9 cellular contexts compared by ENCODE assay signal in the genomic region with DNA sequence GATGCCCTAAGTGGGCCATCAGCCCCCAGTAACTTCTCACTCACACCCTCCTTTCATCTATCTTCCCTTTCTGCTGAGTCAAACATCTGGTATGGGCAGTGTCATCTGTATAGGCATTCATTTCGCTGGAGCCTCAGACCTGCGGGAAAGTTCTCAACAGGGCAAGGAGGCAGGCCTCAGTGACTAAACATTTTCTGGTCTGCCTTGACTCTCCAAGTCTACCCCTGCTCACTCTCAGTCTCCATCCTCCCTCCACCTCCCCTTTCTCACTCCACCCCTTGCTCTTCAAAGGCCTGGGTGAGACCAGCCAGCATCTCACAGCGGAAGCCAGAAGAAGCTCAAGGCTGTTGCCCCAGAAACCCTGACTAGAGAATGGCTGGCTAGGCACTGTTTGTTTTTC.
A peak's percentile ranks its signal among the peaks of the same experiment; 100 is the strongest.
DNase-seq lines count a peak whose midpoint lies in the region; ATAC-seq, FAIRE-seq and TF ChIP-seq lines count a peak whose summit lies in the region.
"Had no signal": no experiment of that assay in that cellular context is flagged by ENCODE, and none has a peak within 500 bp of the region (broad histone marks: within the 10 kb centered on the region; RNA-seq: fewer than 3 reads in every experiment).

No MANE protein-coding gene starts in this region.

- in situ Hi-C loops in mammary epithelial cell (cut with MboI; ENCODE audit: low sequenced_read_pairs in 2 of 2), result loop anchor here in 1 of 2 donors (25.0 kb wide), 1 partner anchor 213 kb away; the partner anchor contains the start of gene DST

- H2AFZ ChIP-seq in mammary epithelial cell (ENCODE audit: low read depth, low read length), result no peak overlapping the region

- DNase-seq in AG04449 (ENCODE audit: low read depth, low spot score), result no peak
- DNase-seq in mammary epithelial cell, result peak; percentile 44
- DNase-seq in midbrain (lab: John Stamatoyannopoulos, UW), result peak; percentile 61
- DNase-seq in D721Med (ENCODE audit: insufficient read length, low spot score), result no peak
- no peak for DNase-seq in posterior vena cava (ENCODE audit: low spot score)
- DNase-seq in activated CD4-positive, alpha-beta T cell treated with anti-CD3 and anti-CD28 coated beads, Interleukin-2, amount 10 ng/mL, durations not matched to agents 7 days and 5 days, result no peak
- DNase-seq: OCI-M1 had no signal

- H3K9ac ChIP-seq in mammary epithelial cell (ENCODE audit: insufficient read depth, low read length), result no peak overlapping the region

- peak overlapping the region; percentile 74 for H3K4me3 ChIP-seq in AG04449 (ENCODE audit: low read depth, low read length)
- no peak overlapping the region for H3K4me3 ChIP-seq in mammary epithelial cell (replicated peaks in 1 of 3; ENCODE audit: insufficient read depth in 1 of 3, low read depth in 2 of 3, low read length in 3 of 3)

- H3K9me3 ChIP-seq in mammary epithelial cell (replicated peaks; ENCODE audit: insufficient read depth, low read length), result no peaks in the 10 kb centered on the region

- TF ChIP-seq CTCF in AG04449 (IDR thresholded peaks at IDR 0.05; ENCODE audit: insufficient read depth, low read length, missing control alignments), result no peak
- TF ChIP-seq CTCF in mammary epithelial cell (conservative IDR thresholded peaks at IDR 0.05 in 1 of 2, IDR thresholded peaks at IDR 0.05 in 1 of 2; ENCODE audit: extremely low read depth in 1 of 2, insufficient read depth in 1 of 2, low read depth in 1 of 2, low read length in 2 of 2), result no peak
- TF ChIP-seq CTCF in D721Med (IDR thresholded peaks at IDR 0.05; ENCODE audit: insufficient read depth, missing control alignments), result no peak

- ATAC-seq in HG03432 (IDR thresholded peaks at IDR 0.05; ENCODE audit: unreplicated experiment) (peak; percentile 22), HG03108 (IDR thresholded peaks at IDR 0.05; ENCODE audit: unreplicated experiment) (no peak)

- dilution Hi-C loops in mammary epithelial cell (cut with HindIII; ENCODE audit: low sequenced_read_pairs), result no loop called here

- no peaks in the 10 kb centered on the region for H3K36me3 ChIP-seq in mammary epithelial cell (ENCODE audit: insufficient read depth, low read length)

- H3K4me1 Mint-ChIP-seq in activated CD4-positive, alpha-beta T cell treated with anti-CD3 and anti-CD28 coated beads, Interleukin-2, amount 10 ng/mL, durations not matched to agents 7 days and 5 days, result peaks cover 28% of the 10 kb centered on the region

- no peak overlapping the region for H3K27ac ChIP-seq in mammary epithelial cell (ENCODE audit: insufficient read depth, low read depth, low read length)

- H3K4me3 Mint-ChIP-seq in activated CD4-positive, alpha-beta T cell treated with anti-CD3 and anti-CD28 coated beads, Interleukin-2, amount 10 ng/mL, durations not matched to agents 7 days and 5 days, result no peak overlapping the region

- H3K27me3 Mint-ChIP-seq in activated CD4-positive, alpha-beta T cell treated with anti-CD3 and anti-CD28 coated beads, Interleukin-2, amount 10 ng/mL, durations not matched to agents 7 days and 5 days, result peaks cover 35% of the 10 kb centered on the region

- peaks cover 25% of the 10 kb centered on the region for H3K4me1 ChIP-seq in mammary epithelial cell (ENCODE audit: insufficient read depth, low read length)

- H4K20me1 ChIP-seq in mammary epithelial cell (ENCODE audit: insufficient read depth, low read length), result no peaks in the 10 kb centered on the region

- no TSS peak for BruUV-seq in mammary epithelial cell (replicated peaks; lab: Mats Ljungman, UMichigan)

- intact Hi-C loops in mammary epithelial cell (cut with micrococcal nuclease), result loop anchor here (2.0 kb wide), 1 partner anchor 211 kb away; no protein-coding TSS in a partner anchor
- intact Hi-C loops in posterior vena cava (cut with DNase I), result loop anchor here (5.0 to 10.0 kb wide), 3 partner anchors 135 to 208 kb away; partner anchors contain the start of gene DST (in 1 of the 2)

- H3K27me3 ChIP-seq in mammary epithelial cell (ENCODE audit: insufficient read depth, low read length), result no peaks in the 10 kb centered on the region

- POLR2A ChIA-PET in AG04449 (lab: Yijun Ruan, JAX), result no interaction called here
- POLR2A ChIA-PET in activated CD4-positive, alpha-beta T cell treated with anti-CD3 and anti-CD28 coated beads, Interleukin-2, amount 10 ng/mL, durations not matched to agents 7 days and 5 days (lab: Charles Lee), result no interaction called here

- no peaks in the 10 kb centered on the region for H3K9me3 Mint-ChIP-seq in activated CD4-positive, alpha-beta T cell treated with anti-CD3 and anti-CD28 coated beads, Interleukin-2, amount 10 ng/mL, durations not matched to agents 7 days and 5 days

- H3K36me3 Mint-ChIP-seq in activated CD4-positive, alpha-beta T cell treated with anti-CD3 and anti-CD28 coated beads, Interleukin-2, amount 10 ng/mL, durations not matched to agents 7 days and 5 days (ENCODE audit: low read depth), result no peaks in the 10 kb centered on the region

- peaks cover 4% of the 10 kb centered on the region for H3K79me2 ChIP-seq in mammary epithelial cell (ENCODE audit: insufficient read depth, low read length)

- 100% methylated on average over 3 of the region's 3 CpGs for WGBS in mammary epithelial cell (ENCODE audit: low coverage, missing lambda C conversion rate)

- CTCF ChIA-PET in AG04449 (lab: Yijun Ruan, JAX) (interaction anchor here (1.4 to 7.3 kb wide), 9 partner anchors 8 to 213 kb away, joined by 3 to 106 read pairs (median 9); no protein-coding TSS in a partner anchor), mammary epithelial cell (lab: Charles Lee; ENCODE audit: low non-redundant PET) (no interaction called here)
- CTCF ChIA-PET in activated CD4-positive, alpha-beta T cell treated with anti-CD3 and anti-CD28 coated beads, Interleukin-2, amount 10 ng/mL, durations not matched to agents 7 days and 5 days (lab: Charles Lee), result no interaction called here

- no peak overlapping the region for H3K27ac Mint-ChIP-seq in activated CD4-positive, alpha-beta T cell treated with anti-CD3 and anti-CD28 coated beads, Interleukin-2, amount 10 ng/mL, durations not matched to agents 7 days and 5 days

- no peak for FAIRE-seq in D721Med (lab: Jason Lieb, UNC)

- H3K4me2 ChIP-seq in mammary epithelial cell (ENCODE audit: insufficient read depth, low read depth, low read length), result no peak overlapping the region

Comparison
In these comparisons a context has a peak if more than half of its experiments do, and no peak if none do; other contexts are left out.
1. DNase-seq: peak in mammary epithelial cell (single experiment) and midbrain (single experiment); none in AG04449 (single experiment), D721Med (single experiment), posterior vena cava (single experiment) and activated CD4-positive, alpha-beta T cell treated with anti-CD3 and anti-CD28 coated beads, Interleukin-2, amount 10 ng/mL, durations not matched to agents 7 days and 5 days (single experiment).